Comparison of ENCODE assay signal across 9 cellular contexts in the genomic region with DNA sequence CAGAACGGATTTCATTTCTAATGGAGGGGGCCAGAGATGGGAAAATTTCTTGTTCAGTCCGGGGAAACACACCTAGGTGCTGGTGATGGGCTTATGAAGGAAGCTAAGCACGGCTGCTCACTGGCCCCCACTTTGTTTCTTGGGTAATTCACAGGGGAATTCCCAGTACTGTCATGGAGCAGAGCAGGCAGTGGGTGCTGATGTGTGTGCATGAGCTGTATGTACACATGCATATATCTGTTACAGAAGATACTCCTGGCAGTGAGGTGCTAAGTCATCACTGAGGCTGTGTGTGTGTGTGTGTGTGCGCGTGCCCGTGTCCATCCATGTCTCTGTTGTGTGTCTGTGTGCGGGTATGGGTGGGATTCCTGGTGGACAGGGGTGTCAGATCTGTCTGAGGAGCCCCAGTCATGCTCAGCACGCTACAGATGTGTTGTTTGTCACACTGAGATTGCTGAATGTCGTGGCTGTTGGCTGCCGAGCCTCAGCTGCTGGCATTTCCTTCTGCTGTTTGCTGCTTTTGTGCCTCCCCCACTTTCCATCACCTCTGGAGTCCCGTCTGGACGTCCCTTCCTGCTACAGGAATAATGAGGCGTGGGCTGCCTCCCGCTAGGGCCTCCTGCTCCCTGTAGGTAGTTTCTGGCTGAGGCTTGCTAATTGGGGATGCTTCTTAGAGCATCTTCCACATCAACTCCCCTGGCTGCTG. TPM values are rescaled to one million over a fixed set of nuclear protein-coding genes. Genes with fewer than 3 reads are reported as not detected.
DNase-seq lines count a peak whose midpoint lies in the region; ATAC-seq and TF ChIP-seq lines count a peak whose summit lies in the region.
"Had no signal": no experiment of that assay in that cellular context is flagged by ENCODE, and none has a peak within 500 bp of the region (broad histone marks: within the 10 kb centered on the region; RNA-seq: fewer than 3 reads in every experiment).

No MANE protein-coding gene starts in this region.

- peaks cover 0 to 2% (median 0%) of the 10 kb centered on the region in 8 donors for H3K9me3 Mint-ChIP-seq in CD4-positive, alpha-beta memory T cell
- H3K9me3 Mint-ChIP-seq in activated naive CD8-positive, alpha-beta T cell treated with anti-CD3 and anti-CD28 coated beads, Interleukin-2, amount 50 U/mL, for 24 hours: no peaks in the 10 kb centered on the region
- H3K9me3 Mint-ChIP-seq: dendritic cell treated with granulocyte-macrophage colony-stimulating factor and Interleukin-4, amounts not matched to agents 40 ng/mL and 50 ng/mL, for 4 days had no signal

- no CpG with 5 or more reads among the region's 14 CpGs for WGBS in trophoblast cell (ENCODE audit: extremely low coverage, insufficient coverage, insufficient read length)

- peak overlapping the region; percentile 87 to 94 (median 88) for H3K27ac Mint-ChIP-seq in CD4-positive, alpha-beta memory T cell
- peak overlapping the region; percentile 73 for H3K27ac Mint-ChIP-seq in activated naive CD8-positive, alpha-beta T cell treated with anti-CD3 and anti-CD28 coated beads, Interleukin-2, amount 50 U/mL, for 24 hours
- H3K27ac Mint-ChIP-seq: dendritic cell treated with granulocyte-macrophage colony-stimulating factor and Interleukin-4, amounts not matched to agents 40 ng/mL and 50 ng/mL, for 4 days had no signal

- no peak overlapping the region for H2AFZ ChIP-seq in trophoblast cell (ENCODE audit: insufficient read depth, low read length, poor library complexity)
- no peak overlapping the region for H2AFZ ChIP-seq in PC-9

- BruUV-seq in PC-9 (replicated peaks; lab: Mats Ljungman, UMichigan): no TSS peak

- peaks cover 29% of the 10 kb centered on the region for H3K4me1 ChIP-seq in CD4-positive, alpha-beta memory T cell (ENCODE audit: insufficient read depth, low read length)
- H3K4me1 ChIP-seq in trophoblast cell (ENCODE audit: control insufficient read depth in 1 of 2, insufficient read depth in 2 of 2, low read length in 2 of 2) (peaks cover 0 to 6% of the 10 kb centered on the region in 2 experiments), PC-9 (replicated peaks; ENCODE audit: insufficient read depth) (no peaks in the 10 kb centered on the region)

- H3K36me3 ChIP-seq in CD4-positive, alpha-beta memory T cell (ENCODE audit: insufficient read depth, low read length): peaks cover 6% of the 10 kb centered on the region
- H3K36me3 ChIP-seq in trophoblast cell (ENCODE audit: control insufficient read depth in 1 of 2, insufficient read depth in 2 of 2, low read length in 2 of 2) (peaks cover 25 to 46% of the 10 kb centered on the region in 2 experiments), PC-9 (ENCODE audit: low read depth) (no peaks in the 10 kb centered on the region)

- no peaks in the 10 kb centered on the region for H3K27me3 Mint-ChIP-seq in CD4-positive, alpha-beta memory T cell
- no peaks in the 10 kb centered on the region for H3K27me3 Mint-ChIP-seq in activated naive CD8-positive, alpha-beta T cell treated with anti-CD3 and anti-CD28 coated beads, Interleukin-2, amount 50 U/mL, for 24 hours
- H3K27me3 Mint-ChIP-seq: dendritic cell treated with granulocyte-macrophage colony-stimulating factor and Interleukin-4, amounts not matched to agents 40 ng/mL and 50 ng/mL, for 4 days had no signal

- H3F3A ChIP-seq in PC-9 (ENCODE audit: insufficient read depth, low read depth): no peaks in the 10 kb centered on the region

- no peak overlapping the region for H3K14ac ChIP-seq in trophoblast cell (ENCODE audit: low read length)

- intact Hi-C loops in CD4-positive, alpha-beta memory T cell (cut with micrococcal nuclease): loop anchor here (1.0 to 5.0 kb wide), 5 partner anchors 53 to 671 kb away; a partner anchor contains a TSS
- intact Hi-C loops in PC-9 (cut with micrococcal nuclease; ENCODE audit: unreplicated experiment): loop anchor here (1.0 kb wide), 4 partner anchors 52 to 671 kb away; no protein-coding TSS in a partner anchor

- H3K9me2 ChIP-seq in PC-9 (ENCODE audit: insufficient read depth): no peaks in the 10 kb centered on the region

- no peak overlapping the region for H3K4ac ChIP-seq in trophoblast cell (ENCODE audit: low read depth, low read length)

- H3K79me2 ChIP-seq in trophoblast cell (ENCODE audit: control insufficient read depth, insufficient read depth, low read length, poor library complexity): no peaks in the 10 kb centered on the region
- no peaks in the 10 kb centered on the region for H3K79me2 ChIP-seq in PC-9 (ENCODE audit: low read depth)

- H3K27ac ChIP-seq in CD4-positive, alpha-beta memory T cell (ENCODE audit: low read depth, low read length): peak overlapping the region; percentile 50
- H3K27ac ChIP-seq in trophoblast cell (ENCODE audit: low read depth, low read length) (no peak overlapping the region), PC-9 (no peak overlapping the region)

- H3K4me2 ChIP-seq in trophoblast cell (ENCODE audit: low read length): no peak overlapping the region
- H3K4me2 ChIP-seq in PC-9: no peak overlapping the region

- H2AK5ac ChIP-seq in trophoblast cell (ENCODE audit: low read length): no peak overlapping the region

- no peak overlapping the region for H3K23ac ChIP-seq in trophoblast cell (ENCODE audit: low read length)

- peak; percentile 15 to 80 (median 19) for DNase-seq in CD4-positive, alpha-beta memory T cell
- DNase-seq in NCI-H2227 treated with DMSO at 0.1 percent for 48 hours (lab: John Stamatoyannopoulos, UW): peak; percentile 31
- DNase-seq in activated naive CD8-positive, alpha-beta T cell treated with anti-CD3 and anti-CD28 coated beads, Interleukin-2, amount 50 U/mL, for 24 hours: peak; percentile 31
- DNase-seq in trophoblast cell: no peak
- no peak for DNase-seq in PC-9
- DNase-seq in NCI-H1092 treated with DMSO at 0.1 percent for 48 hours (lab: John Stamatoyannopoulos, UW): no peak
- no peak for DNase-seq in NCI-H1930 (lab: John Stamatoyannopoulos, UW)

- ATAC-seq in GM21528 (IDR thresholded peaks at IDR 0.05; ENCODE audit: low FRiP score, unreplicated experiment): peak; percentile 55
- peak; percentile 89 for ATAC-seq in activated naive CD8-positive, alpha-beta T cell treated with anti-CD3 and anti-CD28 coated beads, Interleukin-2, amount 50 U/mL, for 24 hours

- H3K4me1 Mint-ChIP-seq in CD4-positive, alpha-beta memory T cell: peaks cover 36 to 49% (median 42%) of the 10 kb centered on the region in 4 donors
- H3K4me1 Mint-ChIP-seq in activated naive CD8-positive, alpha-beta T cell treated with anti-CD3 and anti-CD28 coated beads, Interleukin-2, amount 50 U/mL, for 24 hours: peaks cover 40% of the 10 kb centered on the region

- H2BK120ac ChIP-seq in trophoblast cell (ENCODE audit: insufficient read depth, low read length, poor library complexity): no peak overlapping the region

- H3K9me3 ChIP-seq in CD4-positive, alpha-beta memory T cell (ENCODE audit: control insufficient read depth in 1 of 2, low read length in 2 of 2): no peaks in the 10 kb centered on the region
- peaks cover 4% of the 10 kb centered on the region for H3K9me3 ChIP-seq in trophoblast cell (ENCODE audit: insufficient read depth, low read depth, low read length)
- H3K9me3 ChIP-seq in PC-9 (ENCODE audit: insufficient read depth, low read depth): no peaks in the 10 kb centered on the region

- no peak overlapping the region for H3K18ac ChIP-seq in trophoblast cell (ENCODE audit: low read length)

- no peak for TF ChIP-seq CTCF in PC-9 (conservative IDR thresholded peaks at IDR 0.05)

- H2BK5ac ChIP-seq in trophoblast cell (ENCODE audit: low read depth, low read length, poor library complexity): no peak overlapping the region

- H3K9ac ChIP-seq in trophoblast cell (ENCODE audit: low read length): no peak overlapping the region

- no peak overlapping the region for H4K91ac ChIP-seq in trophoblast cell (ENCODE audit: low read depth, low read length)

- H2BK12ac ChIP-seq in trophoblast cell (ENCODE audit: low read length): no peak overlapping the region

- POLR2A ChIA-PET in CD4-positive, alpha-beta memory T cell (lab: Charles Lee; ENCODE audit: partially characterized antibody): interaction anchor here (0.8 to 1.7 kb wide), 5 partner anchors 50 to 288 kb away, joined by 3 to 5 read pairs (median 4); no protein-coding TSS in a partner anchor
- POLR2A ChIA-PET in PC-9 (lab: Charles Lee; ENCODE audit: unreplicated experiment): no interaction called here

- no peaks in the 10 kb centered on the region for H3K27me3 ChIP-seq in CD4-positive, alpha-beta memory T cell (ENCODE audit: insufficient read depth, low read length)
- H3K27me3 ChIP-seq in trophoblast cell (ENCODE audit: insufficient read depth, low read length) (no peaks in the 10 kb centered on the region), PC-9 (ENCODE audit: insufficient read depth, low read depth) (no peaks in the 10 kb centered on the region)

- H3K4me3 ChIP-seq in CD4-positive, alpha-beta memory T cell (ENCODE audit: low read length in 2 of 2): no peak overlapping the region
- no peak overlapping the region for H3K4me3 ChIP-seq in trophoblast cell (ENCODE audit: low read depth, low read length)
- no peak overlapping the region for H3K4me3 ChIP-seq in PC-9

- no peaks in the 10 kb centered on the region for H3K79me1 ChIP-seq in trophoblast cell (ENCODE audit: low read length)

- CTCF ChIA-PET in CD4-positive, alpha-beta memory T cell (lab: Charles Lee; ENCODE audit: partially characterized antibody): interaction anchor here (0.6 to 5.9 kb wide), 27 partner anchors 9 to 671 kb away, joined by 3 to 52 read pairs (median 5); a partner anchor contains a TSS
- CTCF ChIA-PET in PC-9 (lab: Charles Lee): interaction anchor here (0.6 to 1.5 kb wide), 3 partner anchors 264 to 638 kb away, joined by 3 read pairs; no protein-coding TSS in a partner anchor

- H4K20me1 ChIP-seq in PC-9 (ENCODE audit: insufficient read depth): no peaks in the 10 kb centered on the region

- H3K4me3 Mint-ChIP-seq in CD4-positive, alpha-beta memory T cell: peak overlapping the region in 6 of 8 donors; percentile 6 to 75 (median 38)
- H3K4me3 Mint-ChIP-seq in activated naive CD8-positive, alpha-beta T cell treated with anti-CD3 and anti-CD28 coated beads, Interleukin-2, amount 50 U/mL, for 24 hours: no peak overlapping the region
- H3K4me3 Mint-ChIP-seq: dendritic cell treated with granulocyte-macrophage colony-stimulating factor and Interleukin-4, amounts not matched to agents 40 ng/mL and 50 ng/mL, for 4 days had no signal

- H4K8ac ChIP-seq in trophoblast cell (ENCODE audit: low read depth, low read length): peak overlapping the region; percentile 13

- H4K12ac ChIP-seq in trophoblast cell (ENCODE audit: low read depth, low read length): no peak overlapping the region

- H3K36me3 Mint-ChIP-seq in CD4-positive, alpha-beta memory T cell: peaks cover 63 to 81% of the 10 kb centered on the region in 2 donors
- H3K36me3 Mint-ChIP-seq in activated naive CD8-positive, alpha-beta T cell treated with anti-CD3 and anti-CD28 coated beads, Interleukin-2, amount 50 U/mL, for 24 hours (ENCODE audit: low read depth): peaks cover 51% of the 10 kb centered on the region

RNA-seq across cellular contexts. Expression of a gene that starts 53.3 kb away (rescaled TPM):
- 10 to 100 TPM; 65.6 to 67.3 TPM for total RNA-seq in CD4-positive, alpha-beta memory T cell
- 10 to 100 TPM; 44.9 to 54.2 TPM for polyA plus RNA-seq in CD4-positive, alpha-beta memory T cell
- 17.0 TPM in 2 replicates for polyA plus RNA-seq in trophoblast cell (2013)
- total RNA-seq in PC-9 (2021): 23.1 and 30.7 TPM in 2 replicates

Comparison
In these comparisons a context has a peak if more than half of its experiments do, and no peak if none do; other contexts are left out.
1. DNase-seq: peak in CD4-positive, alpha-beta memory T cell (5 of 5), NCI-H2227 treated with DMSO at 0.1 percent for 48 hours (single experiment) and activated naive CD8-positive, alpha-beta T cell treated with anti-CD3 and anti-CD28 coated beads, Interleukin-2, amount 50 U/mL, for 24 hours (single experiment); none in trophoblast cell (0 of 2), PC-9 (0 of 2), NCI-H1092 treated with DMSO at 0.1 percent for 48 hours (single experiment) and NCI-H1930 (0 of 2).